12 cellular contexts compared by ENCODE assay signal in genomic region chr3:69323941-69324340, GRCh38.
"Had no signal": no experiment of that assay in that cellular context is flagged by ENCODE, and none has a peak within 500 bp of the region (broad histone marks: within the 10 kb centered on the region; RNA-seq: fewer than 3 reads in every experiment).

No MANE protein-coding gene starts in this region.

- H3K27me3 ChIP-seq: body of pancreas, thyroid gland had no signal

- H3K27me3 Mint-ChIP-seq: activated CD4-positive, alpha-beta memory T cell treated with anti-CD3 and anti-CD28 coated beads for 36 hours; activated naive CD4-positive, alpha-beta T cell treated with anti-CD3 and anti-CD28 coated beads, Interleukin-2, amount 10 ng/mL, durations not matched to agents 7 days and 5 days; T-helper 17 cell had no signal

- H3K9me3 Mint-ChIP-seq: activated CD4-positive, alpha-beta memory T cell treated with anti-CD3 and anti-CD28 coated beads for 36 hours; activated naive CD4-positive, alpha-beta T cell treated with anti-CD3 and anti-CD28 coated beads, Interleukin-2, amount 10 ng/mL, durations not matched to agents 7 days and 5 days; natural killer cell had no signal

- H3K36me3 Mint-ChIP-seq: activated CD4-positive, alpha-beta memory T cell treated with anti-CD3 and anti-CD28 coated beads for 36 hours; natural killer cell had no signal

- H3K4me3 Mint-ChIP-seq: activated CD4-positive, alpha-beta memory T cell treated with anti-CD3 and anti-CD28 coated beads for 36 hours; activated naive CD4-positive, alpha-beta T cell treated with anti-CD3 and anti-CD28 coated beads, Interleukin-2, amount 10 ng/mL, durations not matched to agents 7 days and 5 days; natural killer cell; T-helper 17 cell had no signal

- H3K27ac ChIP-seq: body of pancreas, prostate gland, thyroid gland had no signal

- DNase-seq: activated CD4-positive, alpha-beta memory T cell treated with anti-CD3 and anti-CD28 coated beads for 36 hours; activated CD4-positive, alpha-beta T cell treated with anti-CD3 and anti-CD28 coated beads for 48 hours; activated effector memory CD4-positive, alpha-beta T cell treated with Interleukin-2 at 50 U/mL for 16 hours; activated naive CD4-positive, alpha-beta T cell treated with anti-CD3 and anti-CD28 coated beads, Interleukin-2, amount 10 ng/mL, durations not matched to agents 7 days and 5 days; activated T-cell treated with anti-CD3 and anti-CD28 coated beads, Interleukin-2, amount 50 U/mL, for 48 hours; natural killer cell; stimulated activated CD4-positive, alpha-beta T cell treated with anti-CD3 and anti-CD28 coated beads, Interleukin-4, amount 100 ng/mL, for 24 hours; stimulated activated naive CD4-positive, alpha-beta T cell treated with Interleukin-2 at 50 U/mL for 16 hours; T-helper 17 cell; thyroid gland had no signal

- H3K4me1 ChIP-seq: body of pancreas, prostate gland had no signal

- H3K36me3 ChIP-seq: prostate gland, thyroid gland had no signal

- H3K4me3 ChIP-seq: body of pancreas, prostate gland, thyroid gland had no signal

- H3K9me3 ChIP-seq: body of pancreas, prostate gland, thyroid gland had no signal

- H3K27ac Mint-ChIP-seq: activated CD4-positive, alpha-beta memory T cell treated with anti-CD3 and anti-CD28 coated beads for 36 hours; activated naive CD4-positive, alpha-beta T cell treated with anti-CD3 and anti-CD28 coated beads, Interleukin-2, amount 10 ng/mL, durations not matched to agents 7 days and 5 days had no signal
